In genomic region chr2:54569745-54570296, GRCh38 we compare ENCODE assay signal across 8 cellular contexts.
DNase-seq lines count a peak whose midpoint lies in the region; ATAC-seq, FAIRE-seq and TF ChIP-seq lines count a peak whose summit lies in the region.

No MANE protein-coding gene starts in this region.

- no peak for TF ChIP-seq CTCF in HL-60 (IDR thresholded peaks at IDR 0.05; ENCODE audit: insufficient read depth, low read length)
- TF ChIP-seq CTCF in MCF 10A (IDR thresholded peaks at IDR 0.05; ENCODE audit: unreplicated experiment): no peak
- no peak for TF ChIP-seq CTCF in neutrophil (IDR thresholded peaks at IDR 0.05)
- TF ChIP-seq CTCF in D721Med (IDR thresholded peaks at IDR 0.05; ENCODE audit: insufficient read depth, missing control alignments): no peak

- intact Hi-C loops in MCF 10A (cut with micrococcal nuclease): no loop called here

- peaks cover 59% of the 10 kb centered on the region for H3K4me1 Mint-ChIP-seq in MCF 10A (ENCODE audit: insufficient read depth, unreplicated experiment)

- peaks cover 82 to 84% of the 10 kb centered on the region in 2 experiments for H3K4me1 ChIP-seq in neutrophil (ENCODE audit: control insufficient read depth in 1 of 2, insufficient read depth in 1 of 2, low read depth in 1 of 2, low read length in 1 of 2)

- no peaks in the 10 kb centered on the region for H3K27me3 Mint-ChIP-seq in MCF 10A (ENCODE audit: insufficient read depth, unreplicated experiment)

- peak; percentile 25 for TF ChIP-seq POLR2A in GM18505 (IDR thresholded peaks at IDR 0.05; ENCODE audit: borderline replicate concordance, extremely low read depth, insufficient read depth, insufficient read length)

- peak overlapping the region; percentile 68 for H3K27ac ChIP-seq in HL-60 (replicated peaks)
- peak overlapping the region; percentile 81 for H3K27ac ChIP-seq in neutrophil

- no peak for DNase-seq in HL-60 (ENCODE audit: low read depth in 1 of 2, low spot score in 1 of 2)
- DNase-seq in MCF 10A (ENCODE audit: unreplicated experiment): no peak
- DNase-seq in D721Med (ENCODE audit: insufficient read length, low spot score): no peak
- no peak for DNase-seq in AML-193 (lab: John Stamatoyannopoulos, UW)
- DNase-seq in COLO829 (ENCODE audit: low spot score): no peak

- no peaks in the 10 kb centered on the region for H3K36me3 ChIP-seq in neutrophil

- FAIRE-seq in D721Med (lab: Jason Lieb, UNC): no peak

- CTCF ChIA-PET in MCF 10A (lab: Yijun Ruan, JAX): interaction anchor here (0.9 to 3.3 kb wide), 2 partner anchors 10 to 44 kb away, joined by 3 to 21 read pairs; no protein-coding TSS in a partner anchor

- POLR2A ChIA-PET in MCF 10A (lab: Yijun Ruan, JAX): interaction anchor here (0.9 to 14.1 kb wide), 8 partner anchors 8 to 38 kb away, joined by 3 to 427 read pairs (median 8); no protein-coding TSS in a partner anchor

- no peaks in the 10 kb centered on the region for H3K9me3 ChIP-seq in neutrophil

- H3K4me3 ChIP-seq in HL-60 (replicated peaks; ENCODE audit: insufficient read depth, low read length) (no peak overlapping the region), neutrophil (ENCODE audit: low read depth in 1 of 2, low read length in 1 of 2) (no peak overlapping the region)

- H3K27me3 ChIP-seq in HL-60 (ENCODE audit: insufficient read depth, poor library complexity, severe bottlenecking) (no peaks in the 10 kb centered on the region), neutrophil (no peaks in the 10 kb centered on the region)

- H3K27ac Mint-ChIP-seq in MCF 10A (ENCODE audit: low read depth, unreplicated experiment): peak overlapping the region; percentile 94

- ATAC-seq in GM18505 (IDR thresholded peaks at IDR 0.05; ENCODE audit: unreplicated experiment) (no peak), HG03521 (IDR thresholded peaks at IDR 0.05; ENCODE audit: unreplicated experiment) (no peak)

- no peaks in the 10 kb centered on the region for H3K9me3 Mint-ChIP-seq in MCF 10A (ENCODE audit: unreplicated experiment)

- peaks cover 6% of the 10 kb centered on the region for H3K36me3 Mint-ChIP-seq in MCF 10A (ENCODE audit: insufficient read depth, unreplicated experiment)

- BruUV-seq in MCF 10A (replicated peaks; lab: Mats Ljungman, UMichigan): no TSS peak

- H3K4me3 Mint-ChIP-seq in MCF 10A (ENCODE audit: unreplicated experiment): peak overlapping the region; percentile 14
